Comparison of ENCODE assay signal across 8 cellular contexts in genomic region chr17:41687828-41688640, GRCh38. TPM values are rescaled to one million over a fixed set of nuclear protein-coding genes. Genes with fewer than 3 reads are reported as not detected.
DNase-seq lines count a peak whose midpoint lies in the region; ATAC-seq and TF ChIP-seq lines count a peak whose summit lies in the region.

No MANE protein-coding gene starts in this region.

- H3K27ac ChIP-seq in CD8-positive, alpha-beta memory T cell (ENCODE audit: low read depth, low read length) = peak overlapping the region; percentile 100
- peak overlapping the region; percentile 86 to 94 for H3K27ac ChIP-seq in esophagus (ENCODE audit: low read depth in 2 of 2, low read length in 1 of 2)

- peak overlapping the region; percentile 96 to 100 (median 98) for H3K4me3 Mint-ChIP-seq in CD8-positive, alpha-beta memory T cell
- H3K4me3 Mint-ChIP-seq in neural crest cell = peak overlapping the region; percentile 99

- H3K36me3 Mint-ChIP-seq in CD8-positive, alpha-beta memory T cell = peaks cover 18 to 47% (median 20%) of the 10 kb centered on the region in 3 donors
- H3K36me3 Mint-ChIP-seq in neural crest cell (ENCODE audit: low read depth) = peaks cover 29% of the 10 kb centered on the region

- no peaks in the 10 kb centered on the region for H3K27me3 ChIP-seq in CD8-positive, alpha-beta memory T cell (ENCODE audit: insufficient read depth, low read length, poor library complexity, severe bottlenecking)
- no peaks in the 10 kb centered on the region for H3K27me3 ChIP-seq in esophagus (ENCODE audit: control insufficient read depth in 1 of 2, insufficient read depth in 2 of 2, low read length in 2 of 2)

- peak; percentile 13 for ATAC-seq in HG02642 (IDR thresholded peaks at IDR 0.05; ENCODE audit: poor library complexity, unreplicated experiment)
- ATAC-seq in GM21515 (IDR thresholded peaks at IDR 0.05; ENCODE audit: unreplicated experiment) = no peak

- CTCF ChIA-PET in CD8-positive, alpha-beta memory T cell (lab: Charles Lee) = interaction anchor here (1.0 to 8.7 kb wide), 5 partner anchors 9 to 40 kb away, joined by 5 to 129 read pairs (median 6); no protein-coding TSS in a partner anchor

- peaks cover 34 to 46% (median 39%) of the 10 kb centered on the region in 3 donors for H3K4me1 Mint-ChIP-seq in CD8-positive, alpha-beta memory T cell
- peaks cover 34% of the 10 kb centered on the region for H3K4me1 Mint-ChIP-seq in neural crest cell

- no peaks in the 10 kb centered on the region for H3K9me3 Mint-ChIP-seq in CD8-positive, alpha-beta memory T cell
- H3K9me3 Mint-ChIP-seq in neural crest cell = no peaks in the 10 kb centered on the region

- POLR2A ChIA-PET in CD8-positive, alpha-beta memory T cell (lab: Charles Lee) = interaction anchor here (0.6 to 5.5 kb wide), 18 partner anchors 9 to 1673 kb away, joined by 3 to 178 read pairs (median 4); partner anchors contain the start of genes KLHL11 and TMEM106A

- H3K4me1 ChIP-seq in CD8-positive, alpha-beta memory T cell (ENCODE audit: insufficient read depth, low read length) = peaks cover 31% of the 10 kb centered on the region
- peaks cover 0 to 2% of the 10 kb centered on the region in 2 donors for H3K4me1 ChIP-seq in esophagus (ENCODE audit: control insufficient read depth in 2 of 2, insufficient read depth in 2 of 2, low read length in 1 of 2)

- whole genome bisulfite sequencing in esophagus, 2 donors = 3 to 6% methylated on average over 23 of the region's 23 CpGs

- H3K36me3 ChIP-seq in CD8-positive, alpha-beta memory T cell (ENCODE audit: insufficient read depth, low read length) = peaks cover 36% of the 10 kb centered on the region
- peaks cover 9 to 26% of the 10 kb centered on the region in 2 donors for H3K36me3 ChIP-seq in esophagus (ENCODE audit: control insufficient read depth in 2 of 2, insufficient read depth in 2 of 2, low read length in 1 of 2)

- DNase-seq in CD8-positive, alpha-beta memory T cell = peak in 3 of 5 donors; percentile 38 to 76 (median 49)
- DNase-seq in NCI-H510A (lab: John Stamatoyannopoulos, UW) = peak; percentile 74
- DNase-seq in activated T-cell treated with anti-CD3 and anti-CD28 coated beads for 1 hour (ENCODE audit: low read depth) = peak; percentile 46
- no peak for DNase-seq in neural crest cell (ENCODE audit: low read depth, low spot score)
- DNase-seq in GM19240 (ENCODE audit: insufficient read length, low spot score) = no peak

- peaks cover 0 to 15% of the 10 kb centered on the region in 2 donors for H3K27me3 Mint-ChIP-seq in CD8-positive, alpha-beta memory T cell
- peaks cover 19% of the 10 kb centered on the region for H3K27me3 Mint-ChIP-seq in neural crest cell (ENCODE audit: low read depth)

- TF ChIP-seq CTCF in neural crest cell (conservative IDR thresholded peaks at IDR 0.05) = peak; percentile 44

- no peaks in the 10 kb centered on the region for H3K9me3 ChIP-seq in CD8-positive, alpha-beta memory T cell (ENCODE audit: low read length)
- no peaks in the 10 kb centered on the region for H3K9me3 ChIP-seq in esophagus (ENCODE audit: control insufficient read depth in 2 of 2, insufficient read depth in 1 of 2, low read depth in 1 of 2, low read length in 1 of 2)

- H3K27ac Mint-ChIP-seq in CD8-positive, alpha-beta memory T cell = peak overlapping the region; percentile 99 to 100 (median 99)
- peak overlapping the region; percentile 100 for H3K27ac Mint-ChIP-seq in neural crest cell (ENCODE audit: unreplicated experiment)

- peak overlapping the region; percentile 71 for H3K4me3 ChIP-seq in CD8-positive, alpha-beta memory T cell (ENCODE audit: low read length)
- H3K4me3 ChIP-seq in esophagus (ENCODE audit: low read depth in 1 of 2, low read length in 2 of 2) = peak overlapping the region; percentile 28 to 47

RNA-seq across cellular contexts. Expression of gene EIF1, which starts 0.7 kb away (rescaled TPM):
- 1,000 to 10,000 TPM; 1,446 to 1,504 TPM for total RNA-seq in CD8-positive, alpha-beta memory T cell
- polyA plus RNA-seq in CD8-positive, alpha-beta memory T cell = 1,526 TPM
- 100 to 1,000 TPM; 342 to 553 TPM for polyA plus RNA-seq in esophagus
- total RNA-seq in neural crest cell = 617 and 620 TPM in 2 replicates

RNA-seq across cellular contexts. Expression of gene GAST, which starts 24.1 kb away (rescaled TPM):
- not detected for total RNA-seq in CD8-positive, alpha-beta memory T cell
- polyA plus RNA-seq in CD8-positive, alpha-beta memory T cell = not detected
- not detected for polyA plus RNA-seq in esophagus
- total RNA-seq in neural crest cell = not detected in 2 replicates

RNA-seq across cellular contexts. Expression of gene HAP1, which starts 46.4 kb away (rescaled TPM):
- under 1 TPM; 0.13 to 0.18 TPM for total RNA-seq in CD8-positive, alpha-beta memory T cell
- polyA plus RNA-seq in CD8-positive, alpha-beta memory T cell = not detected
- polyA plus RNA-seq in esophagus = 1 to 10 TPM in 1 of 2 donors, under 1 TPM in 1; 0.35 to 1.4 TPM
- 1.5 and 1.6 TPM in 2 replicates for total RNA-seq in neural crest cell

Comparison
In these comparisons a context has a peak if more than half of its experiments do, and no peak if none do; other contexts are left out.
1. DNase-seq: peak in CD8-positive, alpha-beta memory T cell (3 of 5), NCI-H510A (single experiment) and activated T-cell treated with anti-CD3 and anti-CD28 coated beads for 1 hour (single experiment); none in neural crest cell (single experiment) and GM19240 (single experiment).